11 cellular contexts compared by ENCODE assay signal in the genomic region with DNA sequence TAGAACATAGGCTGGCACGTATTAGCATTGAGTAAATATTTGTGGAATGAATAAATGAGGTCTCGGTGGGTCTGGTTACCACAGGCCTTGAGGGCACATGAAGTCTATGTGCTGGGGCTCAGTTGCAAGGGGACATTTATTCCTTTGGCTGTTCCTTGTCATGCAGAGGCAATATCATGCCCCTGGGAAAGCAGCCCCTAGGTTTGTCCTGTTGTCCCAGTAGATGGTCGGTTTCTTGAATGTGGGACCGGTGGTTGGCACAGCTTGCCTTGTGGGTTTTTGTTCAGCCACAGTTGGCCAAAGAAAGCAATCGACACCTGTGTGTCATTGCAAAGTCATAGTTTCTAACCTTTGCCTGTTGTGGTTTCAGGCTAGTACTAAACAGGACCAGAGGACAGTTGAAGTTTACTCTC. TPM values are rescaled to one million over a fixed set of nuclear protein-coding genes. Genes with fewer than 3 reads are reported as not detected.
DNase-seq lines count a peak whose midpoint lies in the region; ATAC-seq and TF ChIP-seq lines count a peak whose summit lies in the region.
"Had no signal": no experiment of that assay in that cellular context is flagged by ENCODE, and none has a peak within 500 bp of the region (broad histone marks: within the 10 kb centered on the region; RNA-seq: fewer than 3 reads in every experiment).

No MANE protein-coding gene starts in this region.

- intact Hi-C loops in heart right ventricle (cut with DNase I) (no loop called here), thyroid gland (cut with DNase I) (no loop called here)

- H3K27me3 Mint-ChIP-seq in activated CD8-positive, alpha-beta memory T cell treated with anti-CD3 and anti-CD28 coated beads, Interleukin-2, amount 10 ng/mL, durations not matched to agents 7 days and 5 days, result no peaks in the 10 kb centered on the region
- no peaks in the 10 kb centered on the region for H3K27me3 Mint-ChIP-seq in stimulated activated naive B cell treated with anti-CD40 and anti-IgM and Interleukin-4, amounts not matched to agents 10 μg/mL and 1 μg/mL and 100 μg/mL, for 72 hours

- no peak overlapping the region for H3K4me3 ChIP-seq in heart right ventricle
- no peak overlapping the region for H3K4me3 ChIP-seq in thyroid gland (replicated peaks in 1 of 3)

- H3K36me3 Mint-ChIP-seq in activated CD8-positive, alpha-beta memory T cell treated with anti-CD3 and anti-CD28 coated beads, Interleukin-2, amount 10 ng/mL, durations not matched to agents 7 days and 5 days, result peaks cover 51% of the 10 kb centered on the region
- H3K36me3 Mint-ChIP-seq in stimulated activated naive B cell treated with anti-CD40 and anti-IgM and Interleukin-4, amounts not matched to agents 10 μg/mL and 1 μg/mL and 100 μg/mL, for 72 hours, result peaks cover 25 to 49% of the 10 kb centered on the region in 2 donors

- H3K4me1 ChIP-seq in heart right ventricle (peaks cover 0 to 13% (median 0%) of the 10 kb centered on the region in 9 donors), thyroid gland (no peaks in the 10 kb centered on the region)

- H3K27ac ChIP-seq in heart right ventricle (no peak overlapping the region), thyroid gland (no peak overlapping the region)
- H3K27ac ChIP-seq: VCaP had no signal

- H3K4me3 Mint-ChIP-seq in activated CD8-positive, alpha-beta memory T cell treated with anti-CD3 and anti-CD28 coated beads, Interleukin-2, amount 10 ng/mL, durations not matched to agents 7 days and 5 days, result no peak overlapping the region
- H3K4me3 Mint-ChIP-seq in stimulated activated naive B cell treated with anti-CD40 and anti-IgM and Interleukin-4, amounts not matched to agents 10 μg/mL and 1 μg/mL and 100 μg/mL, for 72 hours, result no peak overlapping the region

- no peak for TF ChIP-seq POLR2A in thyroid gland (IDR thresholded peaks at IDR 0.05)

- ATAC-seq in activated CD8-positive, alpha-beta memory T cell treated with anti-CD3 and anti-CD28 coated beads, Interleukin-2, amount 10 ng/mL, durations not matched to agents 7 days and 5 days, result peak; percentile 55
- ATAC-seq in HG02870 (IDR thresholded peaks at IDR 0.05; ENCODE audit: unreplicated experiment), result peak; percentile 89
- ATAC-seq in stimulated activated naive B cell treated with anti-CD40 and anti-IgM and Interleukin-4, amounts not matched to agents 10 μg/mL and 1 μg/mL and 100 μg/mL, for 72 hours (replicated peaks), result peak; percentile 73 to 89
- no peak for ATAC-seq in heart right ventricle

- peak; percentile 55 for DNase-seq in activated CD8-positive, alpha-beta memory T cell treated with anti-CD3 and anti-CD28 coated beads, Interleukin-2, amount 10 ng/mL, durations not matched to agents 7 days and 5 days
- no peak for DNase-seq in activated CD8-positive, alpha-beta memory T cell treated with anti-CD3 and anti-CD28 coated beads, Interleukin-2, amount 50 U/mL, for 4 hours
- DNase-seq in NCI-H69 (lab: John Stamatoyannopoulos, UW), result peak; percentile 16
- DNase-seq in stimulated activated naive B cell treated with anti-CD40 and anti-IgM and Interleukin-4, amounts not matched to agents 10 μg/mL and 1 μg/mL and 100 μg/mL, for 72 hours, result no peak
- DNase-seq in anterior cingulate cortex (lab: John Stamatoyannopoulos, UW), result no peak
- no peak for DNase-seq in heart right ventricle
- no peak for DNase-seq in thyroid gland
- DNase-seq: NCI-H2081 treated with DMSO at 0.1 percent for 48 hours had no signal

- no peak overlapping the region for H3K27ac Mint-ChIP-seq in activated CD8-positive, alpha-beta memory T cell treated with anti-CD3 and anti-CD28 coated beads, Interleukin-2, amount 10 ng/mL, durations not matched to agents 7 days and 5 days
- no peak overlapping the region for H3K27ac Mint-ChIP-seq in stimulated activated naive B cell treated with anti-CD40 and anti-IgM and Interleukin-4, amounts not matched to agents 10 μg/mL and 1 μg/mL and 100 μg/mL, for 72 hours

- H3K9me3 Mint-ChIP-seq in activated CD8-positive, alpha-beta memory T cell treated with anti-CD3 and anti-CD28 coated beads, Interleukin-2, amount 10 ng/mL, durations not matched to agents 7 days and 5 days (ENCODE audit: low read depth), result no peaks in the 10 kb centered on the region
- no peaks in the 10 kb centered on the region for H3K9me3 Mint-ChIP-seq in stimulated activated naive B cell treated with anti-CD40 and anti-IgM and Interleukin-4, amounts not matched to agents 10 μg/mL and 1 μg/mL and 100 μg/mL, for 72 hours

- TF ChIP-seq CTCF in heart right ventricle (IDR thresholded peaks at IDR 0.05) (no peak), thyroid gland (IDR thresholded peaks at IDR 0.05) (no peak)

- CTCF ChIA-PET in activated CD8-positive, alpha-beta memory T cell treated with anti-CD3 and anti-CD28 coated beads, Interleukin-2, amount 10 ng/mL, durations not matched to agents 7 days and 5 days (lab: Charles Lee), result interaction anchor here (1.4 kb wide), 1 partner anchor 105 kb away, joined by 4 read pairs; no protein-coding TSS in a partner anchor

- H3K27me3 ChIP-seq in heart right ventricle, result no peaks in the 10 kb centered on the region
- H3K27me3 ChIP-seq in thyroid gland, result no peaks in the 10 kb centered on the region

- WGBS in heart right ventricle, 2 donors, result 92 to 96% methylated on average over 5 of the region's 5 CpGs
- 97 to 98% methylated on average over 5 of the region's 5 CpGs for WGBS in thyroid gland, 2 donors

- H3K36me3 ChIP-seq in heart right ventricle (peaks cover 0 to 43% (median 7%) of the 10 kb centered on the region in 9 donors), thyroid gland (no peaks in the 10 kb centered on the region)

- H3K9me3 ChIP-seq in heart right ventricle, result no peaks in the 10 kb centered on the region
- no peaks in the 10 kb centered on the region for H3K9me3 ChIP-seq in thyroid gland

- peaks cover 31% of the 10 kb centered on the region for H3K4me1 Mint-ChIP-seq in activated CD8-positive, alpha-beta memory T cell treated with anti-CD3 and anti-CD28 coated beads, Interleukin-2, amount 10 ng/mL, durations not matched to agents 7 days and 5 days
- peaks cover 34 to 66% of the 10 kb centered on the region in 2 donors for H3K4me1 Mint-ChIP-seq in stimulated activated naive B cell treated with anti-CD40 and anti-IgM and Interleukin-4, amounts not matched to agents 10 μg/mL and 1 μg/mL and 100 μg/mL, for 72 hours

RNA-seq across cellular contexts. Expression of a gene that starts 24.7 kb away (rescaled TPM):
- total RNA-seq in activated CD8-positive, alpha-beta memory T cell treated with anti-CD3 and anti-CD28 coated beads, Interleukin-2, amount 10 ng/mL, durations not matched to agents 7 days and 5 days, result 10 to 100 TPM; 15.3 to 19.5 TPM
- total RNA-seq in heart right ventricle (1 to 10 TPM in 8 of 10 donors, under 1 TPM in 2; 0.49 to 8.6 (median 1.6) TPM), thyroid gland (1 to 10 TPM; 2.5 to 9.7 (median 5.1) TPM)
- polyA plus RNA-seq in heart right ventricle, result 1 to 10 TPM; 2.2 to 2.6 TPM
- total RNA-seq: renal cortical epithelial cell had no signal

Comparison
In these comparisons a context has a peak if more than half of its experiments do, and no peak if none do; other contexts are left out.
1. DNase-seq: peak in activated CD8-positive, alpha-beta memory T cell treated with anti-CD3 and anti-CD28 coated beads, Interleukin-2, amount 10 ng/mL, durations not matched to agents 7 days and 5 days (single experiment) and NCI-H69 (single experiment); none in activated CD8-positive, alpha-beta memory T cell treated with anti-CD3 and anti-CD28 coated beads, Interleukin-2, amount 50 U/mL, for 4 hours (single experiment), stimulated activated naive B cell treated with anti-CD40 and anti-IgM and Interleukin-4, amounts not matched to agents 10 μg/mL and 1 μg/mL and 100 μg/mL, for 72 hours (single experiment), anterior cingulate cortex (0 of 58), heart right ventricle (0 of 2) and thyroid gland (0 of 2).
2. ATAC-seq: peak in activated CD8-positive, alpha-beta memory T cell treated with anti-CD3 and anti-CD28 coated beads, Interleukin-2, amount 10 ng/mL, durations not matched to agents 7 days and 5 days (single experiment), HG02870 (single experiment) and stimulated activated naive B cell treated with anti-CD40 and anti-IgM and Interleukin-4, amounts not matched to agents 10 μg/mL and 1 μg/mL and 100 μg/mL, for 72 hours (2 of 2); none in heart right ventricle (0 of 8).